In the genomic region with DNA sequence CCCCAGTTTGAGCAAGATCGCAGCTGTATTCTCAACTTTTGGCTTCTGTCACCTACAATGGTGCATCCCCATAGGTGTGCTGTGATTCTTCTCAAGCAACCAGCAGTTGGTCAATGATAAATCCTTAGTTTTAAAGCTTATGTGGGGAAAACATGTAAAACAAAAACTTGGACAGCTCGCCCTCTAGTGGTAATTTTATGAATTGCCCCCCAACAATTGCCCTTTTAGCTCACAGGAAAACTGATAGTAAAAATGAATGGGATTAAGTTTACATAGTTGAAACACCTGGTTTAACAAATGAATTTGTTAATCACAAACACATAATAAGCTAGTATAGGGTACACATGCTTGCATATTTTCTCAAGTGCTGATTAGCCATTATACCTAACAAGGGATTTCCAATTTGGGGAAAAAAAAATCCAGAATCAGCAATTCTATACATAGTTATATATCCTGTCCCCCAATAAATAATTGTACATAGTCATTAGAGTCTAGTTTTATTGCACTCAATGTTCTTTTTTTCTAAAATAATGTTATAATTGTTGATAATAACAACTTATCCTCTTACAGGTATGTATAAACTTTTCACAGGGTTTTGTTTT, we compare ENCODE assay signal across 8 cellular contexts. TPM values are rescaled to one million over a fixed set of nuclear protein-coding genes. Genes with fewer than 3 reads are reported as not detected.
DNase-seq lines count a peak whose midpoint lies in the region; ATAC-seq, FAIRE-seq and TF ChIP-seq lines count a peak whose summit lies in the region.

No MANE protein-coding gene starts in this region.

- no peak overlapping the region for H2BK15ac ChIP-seq in IMR-90 (ENCODE audit: low read depth, low read length)

- no peaks in the 10 kb centered on the region for H3K9me1 ChIP-seq in IMR-90 (ENCODE audit: insufficient read depth, low read length)

- no peaks in the 10 kb centered on the region for H3K79me1 ChIP-seq in IMR-90 (ENCODE audit: low read depth in 1 of 2, low read length in 2 of 2)

- no peak for TF ChIP-seq POLR2A in IMR-90 (IDR thresholded peaks at IDR 0.05; ENCODE audit: low read depth, low read length)
- TF ChIP-seq POLR2A in GM12878 (IDR thresholded peaks at IDR 0.05; ENCODE audit: low read depth, low read length), result no peak
- TF ChIP-seq POLR2A in right lobe of liver (IDR thresholded peaks at IDR 0.05), result no peak

- H2BK5ac ChIP-seq in IMR-90 (ENCODE audit: low read depth, low read length, poor library complexity, severe bottlenecking), result no peak overlapping the region

- H2AFZ ChIP-seq in IMR-90 (replicated peaks; ENCODE audit: low read length, poor library complexity), result no peak overlapping the region
- H2AFZ ChIP-seq in GM12878 (ENCODE audit: control insufficient read depth, low read depth, low read length), result no peak overlapping the region

- no peak for TF ChIP-seq EP300 in GM12878 (IDR thresholded peaks at IDR 0.05; ENCODE audit: borderline replicate concordance in 1 of 2, control insufficient read depth in 1 of 2, low read depth in 2 of 2, low read length in 2 of 2)

- H3K36me3 ChIP-seq in IMR-90 (ENCODE audit: control insufficient read depth, insufficient read depth, low read length) (no peaks in the 10 kb centered on the region), GM12878 (ENCODE audit: control insufficient read depth in 2 of 2, insufficient read depth in 2 of 2, low read length in 1 of 2) (no peaks in the 10 kb centered on the region), right lobe of liver (no peaks in the 10 kb centered on the region)

- no peak overlapping the region for H3K4me3 ChIP-seq in IMR-90 (ENCODE audit: insufficient read depth, low read depth, low read length)
- no peak overlapping the region for H3K4me3 ChIP-seq in GM12878
- no peak overlapping the region for H3K4me3 ChIP-seq in right lobe of liver

- DNase-seq in SIG-M5 treated with dmso at 0.1 percent for 504 hours (lab: John Stamatoyannopoulos, UW; ENCODE audit: unreplicated experiment) (peak; percentile 20), SIG-M5 (lab: John Stamatoyannopoulos, UW) (no peak), IMR-90 (peak; percentile 6), GM12878 (ENCODE audit: low read depth, low spot score) (no peak), right lobe of liver (no peak), cerebellum (ENCODE audit: low spot score) (no peak), COR-L47 (lab: John Stamatoyannopoulos, UW) (no peak)

- peaks cover 3% of the 10 kb centered on the region for H3K27me3 ChIP-seq in IMR-90 (ENCODE audit: control insufficient read depth, insufficient read depth, low read length)
- no peaks in the 10 kb centered on the region; a peak in 1 of 4 replicates for H3K27me3 ChIP-seq in GM12878 (replicated peaks in 1 of 2; ENCODE audit: control insufficient read depth in 2 of 2, insufficient read depth in 2 of 2, low read length in 1 of 2)
- no peaks in the 10 kb centered on the region for H3K27me3 ChIP-seq in right lobe of liver

- no peak overlapping the region for H3K4ac ChIP-seq in IMR-90 (ENCODE audit: low read depth, low read length)

- ATAC-seq in IMR-90 (ENCODE audit: low read depth) (no peak), GM12878 (no peak), right lobe of liver (peak; percentile 63 to 76 (median 70)), HG02763 (IDR thresholded peaks at IDR 0.05; ENCODE audit: unreplicated experiment) (no peak)

- H3K23ac ChIP-seq in IMR-90 (ENCODE audit: low read depth, low read length), result no peak overlapping the region

- no peak overlapping the region for H3K14ac ChIP-seq in IMR-90 (replicated peaks; ENCODE audit: low read depth, low read length)

- H2AK5ac ChIP-seq in IMR-90 (ENCODE audit: low read depth, low read length), result no peak overlapping the region

- H2BK20ac ChIP-seq in IMR-90 (ENCODE audit: low read depth, low read length), result no peak overlapping the region

- WGBS in IMR-90 (ENCODE audit: extremely low coverage in 2 of 2, insufficient read length in 1 of 2), 2 experiments, result no CpG with 5 or more reads among the region's 2 CpGs
- WGBS in GM12878 (ENCODE audit: insufficient coverage, insufficient replicate concordance, low lambda C conversion rate, missing lambda C conversion rate), result 0% methylated on average over 2 of the region's 2 CpGs
- WGBS in right lobe of liver (ENCODE audit: insufficient coverage, low coverage, low lambda C conversion rate, missing lambda C conversion rate), result 0% methylated on average over 2 of the region's 2 CpGs

- H2AK9ac ChIP-seq in IMR-90 (replicated peaks; ENCODE audit: low read depth, low read length, poor library complexity), result no peak overlapping the region

- H4K5ac ChIP-seq in IMR-90 (ENCODE audit: low read depth, low read length), result no peak overlapping the region

- H2BK120ac ChIP-seq in IMR-90 (ENCODE audit: low read depth, low read length), result no peak overlapping the region

- no peak overlapping the region for H3K18ac ChIP-seq in IMR-90 (ENCODE audit: low read depth, low read length)

- SMC1A ChIA-PET in GM12878 (lab: Charles Lee; ENCODE audit: uncharacterized antibody, unreplicated experiment), result interaction anchor here (0.7 to 1.5 kb wide), 5 partner anchors 12 to 995 kb away, joined by 3 to 5 read pairs (median 3); no protein-coding TSS in a partner anchor

- intact Hi-C loops in IMR-90 (cut with micrococcal nuclease) (loop anchor here (10.0 kb wide), 1 partner anchor 996 kb away; no protein-coding TSS in a partner anchor), GM12878 (cut with micrococcal nuclease; ENCODE audit: unreplicated experiment) (loop anchor here (2.0 to 10.0 kb wide), 2 partner anchors 268 to 626 kb away; partner anchors contain the start of gene IL1RAPL2), right lobe of liver (cut with DNase I) (no loop called here)

- no peak overlapping the region for H3K9ac ChIP-seq in IMR-90 (ENCODE audit: low read depth, low read length)
- no peak overlapping the region for H3K9ac ChIP-seq in GM12878 (ENCODE audit: control insufficient read depth, insufficient read depth, low read length)

- H3K9me3 ChIP-seq in IMR-90 (ENCODE audit: control insufficient read depth, insufficient read depth, low read length) (no peaks in the 10 kb centered on the region), GM12878 (replicated peaks; ENCODE audit: control insufficient read depth, insufficient read depth, low read length) (no peaks in the 10 kb centered on the region), right lobe of liver (no peaks in the 10 kb centered on the region)

- TF ChIP-seq CTCF in IMR-90 (conservative IDR thresholded peaks at IDR 0.05; ENCODE audit: low read depth, low read length) (peak; percentile 68), GM12878 (IDR thresholded peaks at IDR 0.05 in 2 of 3, conservative IDR thresholded peaks at IDR 0.05 in 1 of 3; ENCODE audit: control insufficient read depth in 2 of 3, extremely low read depth in 1 of 3, insufficient read depth in 1 of 3, low read depth in 3 of 3, low read length in 3 of 3) (peak; percentile 62 to 91 (median 69)), right lobe of liver (IDR thresholded peaks at IDR 0.05) (peak; percentile 79 to 88 (median 84))

- H4K91ac ChIP-seq in IMR-90 (ENCODE audit: insufficient read depth, low read depth, low read length), result no peak overlapping the region

- H3K56ac ChIP-seq in IMR-90 (ENCODE audit: extremely low read depth, insufficient read depth, low read length), result no peak overlapping the region

- POLR2A ChIA-PET in IMR-90 (lab: Charles Lee; ENCODE audit: unreplicated experiment), result no interaction called here
- POLR2A ChIA-PET in GM12878 (lab: Charles Lee), result interaction anchor here (0.7 kb wide), 1 partner anchor 13 kb away, joined by 3 read pairs; no protein-coding TSS in a partner anchor

- no peak overlapping the region for H4K8ac ChIP-seq in IMR-90 (ENCODE audit: low read depth in 2 of 2, low read length in 2 of 2)

- H3K4me1 ChIP-seq in IMR-90 (ENCODE audit: control insufficient read depth, insufficient read depth, low read length), result no peaks in the 10 kb centered on the region
- H3K4me1 ChIP-seq in GM12878 (ENCODE audit: control insufficient read depth, insufficient read depth, low read length), result no peaks in the 10 kb centered on the region
- H3K4me1 ChIP-seq in right lobe of liver, result no peaks in the 10 kb centered on the region

- H4K20me1 ChIP-seq in IMR-90 (ENCODE audit: insufficient read depth, low read length), result no peaks in the 10 kb centered on the region; the same call in 1 of the 2 replicates
- H4K20me1 ChIP-seq in GM12878 (ENCODE audit: control insufficient read depth, insufficient read depth), result no peaks in the 10 kb centered on the region

- no peaks in the 10 kb centered on the region for H3K79me2 ChIP-seq in GM12878 (ENCODE audit: control insufficient read depth, insufficient read depth, low read length)

- H3K4me2 ChIP-seq in IMR-90 (ENCODE audit: low read depth, low read length), result no peak overlapping the region
- H3K4me2 ChIP-seq in GM12878 (ENCODE audit: control insufficient read depth, insufficient read depth), result no peak overlapping the region

- peak; percentile 70 for FAIRE-seq in GM12878 (lab: Jason Lieb, UNC)

- dilution Hi-C loops in IMR-90 (cut with HindIII; ENCODE audit: low sequenced_read_pairs, unreplicated experiment), result no loop called here

- CTCF ChIA-PET in IMR-90 (lab: Yijun Ruan, JAX) (interaction anchor here (0.7 to 0.9 kb wide), 3 partner anchors 35 to 1346 kb away, joined by 3 to 5 read pairs (median 3); no protein-coding TSS in a partner anchor), GM12878 (lab: Yijun Ruan, JAX) (interaction anchor here (0.6 to 1.9 kb wide), 38 partner anchors 9 to 1092 kb away, joined by 3 to 10 read pairs (median 4); partner anchors contain the start of gene IL1RAPL2)

- TF ChIP-seq RAD21 in IMR-90 (IDR thresholded peaks at IDR 0.05; ENCODE audit: low read length) (no peak; the same call in 1 of the 2 replicates), GM12878 (IDR thresholded peaks at IDR 0.05; ENCODE audit: insufficient read depth, low read depth, low read length) (peak; percentile 35; the same call in 1 of the 2 replicates)

- RAD21 ChIA-PET in GM12878 (lab: Charles Lee; ENCODE audit: unreplicated experiment), result interaction anchor here (0.9 to 1.4 kb wide), 3 partner anchors 522 to 995 kb away, joined by 3 to 5 read pairs (median 4); no protein-coding TSS in a partner anchor

- BruUV-seq in IMR-90 (replicated peaks; lab: Mats Ljungman, UMichigan) (no TSS peak), GM12878 (replicated peaks; lab: Mats Ljungman, UMichigan) (no TSS peak)

- H3K27ac ChIP-seq in IMR-90 (ENCODE audit: insufficient read depth, low read length) (no peak overlapping the region), GM12878 (ENCODE audit: control insufficient read depth, insufficient read depth) (no peak overlapping the region), right lobe of liver (no peak overlapping the region)

- in situ Hi-C loops in IMR-90 (cut with MboI; ENCODE audit: low sequenced_read_pairs) (no loop called here), GM12878 (cut with MboI) (no loop called here)

RNA-seq across cellular contexts. Expression of gene TEX13A, which starts 30.1 kb away (rescaled TPM):
- total RNA-seq in IMR-90 (2012; rRNA removed) (not detected in 2 replicates), GM12878 (2014; rRNA removed) (not detected in 2 replicates), GM12878 (2014; rRNA removed; fragmentation: Illumina TruSeq; extraction: Trizol) (not detected in 2 replicates), GM12878 (2021) (not detected in 2 replicates), right lobe of liver (not detected), cerebellum (not detected)
- polyA plus RNA-seq in IMR-90 (2012; rRNA removed) (not detected in 2 replicates), GM12878 (2011; rRNA removed) (not detected in 2 replicates), GM12878 (2014; fragmentation: Illumina TruSeq; extraction: Trizol) (not detected in 2 replicates), GM12878 (2014; fragmentation: Nextera tagmentation; extraction: Ambion mirVana) (not detected), GM12878 (2014; rRNA removed) (not detected in 2 replicates), GM12878 (2016; fragmentation: Nextera tagmentation; extraction: Ambion mirVana) (not detected)
- polyA plus RNA-seq in IMR-90 (2012; cell fraction: cytosol; rRNA removed), result not detected in 2 replicates
- polyA plus RNA-seq in IMR-90 (2012; cell fraction: nucleus; rRNA removed; ENCODE audit: low replicate concordance), result not detected in 2 replicates
- not detected in 2 replicates for total RNA-seq in GM12878 (2013; cell fraction: nucleolus; rRNA removed)
- not detected for polyA plus RNA-seq in GM12878 (2011; ENCODE audit: low read depth)
- not detected in 2 replicates for polyA plus RNA-seq in GM12878 (2011; cell fraction: cytosol; rRNA removed)
- polyA plus RNA-seq in GM12878 (2011; cell fraction: nucleus; rRNA removed), result 0.10 TPM in 1 of 2 replicates, not detected in the other
- not detected in 2 replicates for polyA plus RNA-seq in GM12878 (2012)
- not detected in 2 replicates for polyA minus RNA-seq in GM12878 (2011; rRNA and poly(A)+ RNA removed)
- polyA minus RNA-seq in GM12878 (2011; cell fraction: cytosol; rRNA and poly(A)+ RNA removed), result not detected in 2 replicates
- polyA minus RNA-seq in GM12878 (2011; cell fraction: nucleus; rRNA and poly(A)+ RNA removed), result not detected in 2 replicates

Comparison
In these comparisons a context has a peak if more than half of its experiments do, and no peak if none do; other contexts are left out.
1. DNase-seq: peak in SIG-M5 treated with dmso at 0.1 percent for 504 hours (single experiment) and IMR-90 (single experiment); none in SIG-M5 (single experiment), GM12878 (single experiment), right lobe of liver (0 of 3), cerebellum (single experiment) and COR-L47 (single experiment).
2. ATAC-seq: peak in right lobe of liver (4 of 4); none in IMR-90 (single experiment), GM12878 (single experiment) and HG02763 (single experiment).
3. intact Hi-C loops: an anchor here in IMR-90 (10.0 kb wide) and GM12878 (2.0 to 10.0 kb wide); none called in right lobe of liver.
4. Peak in every context shown above with its lines, with median percentiles within 50 percentile points of each other: CTCF ChIP-seq.